Comparison of ENCODE assay signal across 24 cellular contexts in the genomic region with DNA sequence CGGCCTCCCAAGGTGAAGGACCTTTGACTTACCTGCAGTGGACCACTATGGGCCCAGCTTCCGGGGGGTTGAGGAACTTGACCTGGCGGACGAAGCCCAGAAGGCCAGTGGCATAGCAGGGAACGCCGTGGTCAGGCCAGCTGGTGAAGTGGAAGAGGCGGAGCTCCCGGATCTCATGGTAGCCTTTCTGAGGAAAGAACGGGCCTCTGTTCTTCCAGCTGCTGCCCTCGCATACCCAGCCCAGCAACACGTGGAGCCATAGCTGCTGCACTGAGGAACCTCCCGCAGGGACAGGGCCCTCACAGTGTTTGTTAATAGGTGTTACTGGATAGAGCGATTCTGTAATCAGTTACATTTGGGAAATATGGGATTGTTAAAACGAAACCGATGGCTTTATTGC.
"Had no signal": no experiment of that assay in that cellular context is flagged by ENCODE, and none has a peak within 500 bp of the region (broad histone marks: within the 10 kb centered on the region; RNA-seq: fewer than 3 reads in every experiment).

No MANE protein-coding gene starts in this region.

- H3K27ac Mint-ChIP-seq: activated B cell treated with CpG ODN at 0.5 μM for 24 hours; activated CD4-positive, alpha-beta memory T cell treated with anti-CD3 and anti-CD28 coated beads for 36 hours; activated CD4-positive, alpha-beta T cell treated with anti-CD3 and anti-CD28 coated beads, Interleukin-2, amount 10 ng/mL, durations not matched to agents 24 days and 14 days; activated naive CD8-positive, alpha-beta T cell; activated T-helper 17 cell treated with anti-CD3 and anti-CD28 coated beads, Interleukin-2, amount 50 U/mL, for 72 hours had no signal

- ATAC-seq: activated CD4-positive, CD25-positive, alpha-beta regulatory T cell treated with anti-CD3 and anti-CD28 coated beads, Interleukin-2, amount 50 U/mL, for 24 hours; activated T-cell treated with anti-CD3 and anti-CD28 coated beads, Interleukin-2, amount 50 U/mL, for 4 hours; activated T-helper 17 cell treated with anti-CD3 and anti-CD28 coated beads, Interleukin-2, amount 50 U/mL, for 72 hours; gastroesophageal sphincter; heart right ventricle had no signal

- H3K27me3 Mint-ChIP-seq: activated B cell treated with CpG ODN at 0.5 μM for 24 hours; activated CD4-positive, alpha-beta memory T cell treated with anti-CD3 and anti-CD28 coated beads for 36 hours; activated CD4-positive, alpha-beta T cell treated with anti-CD3 and anti-CD28 coated beads, Interleukin-2, amount 10 ng/mL, durations not matched to agents 24 days and 14 days; activated naive CD8-positive, alpha-beta T cell; activated T-helper 17 cell treated with anti-CD3 and anti-CD28 coated beads, Interleukin-2, amount 50 U/mL, for 72 hours had no signal

- H3K9me3 ChIP-seq: esophagus squamous epithelium, gastroesophageal sphincter, heart right ventricle had no signal

- H3K36me3 Mint-ChIP-seq: activated CD4-positive, alpha-beta memory T cell treated with anti-CD3 and anti-CD28 coated beads for 36 hours; activated naive CD8-positive, alpha-beta T cell had no signal

- H3K4me1 Mint-ChIP-seq: activated B cell treated with CpG ODN at 0.5 μM for 24 hours; activated CD4-positive, alpha-beta T cell treated with anti-CD3 and anti-CD28 coated beads, Interleukin-2, amount 10 ng/mL, durations not matched to agents 24 days and 14 days; activated T-helper 17 cell treated with anti-CD3 and anti-CD28 coated beads, Interleukin-2, amount 50 U/mL, for 72 hours had no signal

- DNase-seq: activated B cell treated with CpG ODN at 0.5 μM for 24 hours; activated CD4-positive, alpha-beta memory T cell treated with anti-CD3 and anti-CD28 coated beads for 36 hours; activated CD4-positive, alpha-beta T cell treated with anti-CD3 and anti-CD28 coated beads, Interleukin-2, amount 10 ng/mL, durations not matched to agents 24 days and 14 days; activated CD8-positive, alpha-beta memory T cell treated with anti-CD3 and anti-CD28 coated beads, Interleukin-2, amount 50 U/mL, for 48 hours; activated effector memory CD4-positive, alpha-beta T cell treated with Interleukin-2 at 50 U/mL for 16 hours; activated gamma-delta T cell treated with Interleukin-2 at 50 U/mL for 16 hours; activated naive CD4-positive, alpha-beta T cell treated with anti-CD3 and anti-CD28 coated beads, Interleukin-2, amount 50 U/mL, for 16 hours; activated naive CD4-positive, alpha-beta T cell treated with Interleukin-2 at 50 U/mL for 16 hours; activated T-cell treated with anti-CD3 and anti-CD28 coated beads, Interleukin-2, amount 50 U/mL, for 4 hours; amniotic stem cell; cortex of kidney; effector CD8-positive, alpha-beta T cell; esophagus squamous epithelium; foreskin melanocyte; glutamatergic neuron; heart right ventricle; T-helper 2 cell had no signal

- H3K9me3 Mint-ChIP-seq: activated B cell treated with CpG ODN at 0.5 μM for 24 hours; activated CD4-positive, alpha-beta T cell treated with anti-CD3 and anti-CD28 coated beads, Interleukin-2, amount 10 ng/mL, durations not matched to agents 24 days and 14 days; activated T-helper 17 cell treated with anti-CD3 and anti-CD28 coated beads, Interleukin-2, amount 50 U/mL, for 72 hours had no signal

- H3K27ac ChIP-seq: epithelial cell of prostate, esophagus squamous epithelium, gastroesophageal sphincter, hepatocyte, VCaP had no signal

- H3K4me3 Mint-ChIP-seq: activated B cell treated with CpG ODN at 0.5 μM for 24 hours; activated CD4-positive, alpha-beta memory T cell treated with anti-CD3 and anti-CD28 coated beads for 36 hours; activated CD4-positive, alpha-beta T cell treated with anti-CD3 and anti-CD28 coated beads, Interleukin-2, amount 10 ng/mL, durations not matched to agents 24 days and 14 days; activated naive CD8-positive, alpha-beta T cell; activated T-cell treated with anti-CD3 and anti-CD28 coated beads, Interleukin-2, amount 50 U/mL, for 4 hours; activated T-helper 17 cell treated with anti-CD3 and anti-CD28 coated beads, Interleukin-2, amount 50 U/mL, for 72 hours had no signal

- H3K4me3 ChIP-seq: esophagus squamous epithelium, gastroesophageal sphincter, heart right ventricle, hepatocyte had no signal

- H3K4me1 ChIP-seq: esophagus squamous epithelium, heart right ventricle had no signal

- H3K36me3 ChIP-seq: esophagus squamous epithelium, gastroesophageal sphincter, heart right ventricle had no signal

- H3K27me3 ChIP-seq: gastroesophageal sphincter, hepatocyte had no signal
